22 cellular contexts compared by ENCODE assay signal in genomic region chr17:17670701-17671319, GRCh38.
"Had no signal": no experiment of that assay in that cellular context is flagged by ENCODE, and none has a peak within 500 bp of the region (broad histone marks: within the 10 kb centered on the region; RNA-seq: fewer than 3 reads in every experiment).

No MANE protein-coding gene starts in this region.

- H3K27me3 ChIP-seq: body of pancreas, foreskin keratinocyte, hepatocyte, spleen had no signal

- H3K9me3 ChIP-seq: body of pancreas, spleen, tibial artery had no signal

- H3K36me3 Mint-ChIP-seq: activated CD8-positive, alpha-beta memory T cell treated with anti-CD3 and anti-CD28 coated beads, Interleukin-2, amount 10 ng/mL, durations not matched to agents 7 days and 5 days; immature natural killer cell; memory B cell had no signal

- H3K27ac ChIP-seq: body of pancreas, foreskin keratinocyte, hepatocyte, tibial artery, VCaP had no signal

- H3K27ac Mint-ChIP-seq: activated CD4-positive, alpha-beta T cell treated with anti-CD3 and anti-CD28 coated beads, Interleukin-2, amount 10 ng/mL, durations not matched to agents 7 days and 5 days; activated CD8-positive, alpha-beta memory T cell treated with anti-CD3 and anti-CD28 coated beads, Interleukin-2, amount 10 ng/mL, durations not matched to agents 7 days and 5 days; activated CD8-positive, alpha-beta T cell treated with anti-CD3 and anti-CD28 coated beads for 36 hours; activated naive CD8-positive, alpha-beta T cell treated with anti-CD3 and anti-CD28 coated beads, Interleukin-2, amount 50 U/mL, for 24 hours; memory B cell; stimulated activated naive CD8-positive, alpha-beta T cell treated with anti-CD3 and anti-CD28 coated beads, Interleukin-15, Interleukin-2, amounts not matched to agents 100 ng/mL and 50 ng/mL, for 24 hours; T-helper 2 cell treated with Interferon-gamma antibody and Interleukin-4, amounts not matched to agents 5 μg/mL and 100 μg/mL, for 36 hours had no signal

- H2AFZ ChIP-seq: hepatocyte had no signal

- H3K79me2 ChIP-seq: hepatocyte had no signal

- H3K4me2 ChIP-seq: hepatocyte had no signal

- ATAC-seq: activated CD8-positive, alpha-beta memory T cell treated with anti-CD3 and anti-CD28 coated beads, Interleukin-2, amount 10 ng/mL, durations not matched to agents 7 days and 5 days; activated CD8-positive, alpha-beta T cell treated with anti-CD3 and anti-CD28 coated beads for 36 hours; activated naive CD8-positive, alpha-beta T cell treated with anti-CD3 and anti-CD28 coated beads, Interleukin-2, amount 50 U/mL, for 24 hours; body of pancreas; foreskin keratinocyte had no signal

- H3K4me1 ChIP-seq: body of pancreas, tibial artery had no signal

- H3K4me3 ChIP-seq: body of pancreas, hepatocyte, spleen, tibial artery had no signal

- DNase-seq: activated CD4-positive, alpha-beta T cell treated with anti-CD3 and anti-CD28 coated beads, Interleukin-2, amount 10 ng/mL, durations not matched to agents 7 days and 5 days; activated CD4-positive, CD25-positive, alpha-beta regulatory T cell treated with anti-CD3 and anti-CD28 coated beads, Interleukin-2, amount 50 U/mL, for 72 hours; activated CD8-positive, alpha-beta memory T cell treated with anti-CD3 and anti-CD28 coated beads, Interleukin-2, amount 10 ng/mL, durations not matched to agents 7 days and 5 days; activated CD8-positive, alpha-beta T cell treated with anti-CD3 and anti-CD28 coated beads for 36 hours; activated effector memory CD4-positive, alpha-beta T cell treated with anti-CD3 and anti-CD28 coated beads, Interleukin-2, amount 50 U/mL, for 16 hours; activated naive CD4-positive, alpha-beta T cell treated with anti-CD3 and anti-CD28 coated beads, Interleukin-2, amount 50 U/mL, for 16 hours; activated naive CD8-positive, alpha-beta T cell treated with anti-CD3 and anti-CD28 coated beads, Interleukin-2, amount 50 U/mL, for 24 hours; activated T-cell treated with anti-CD3 and anti-CD28 coated beads for 4 hours; body of pancreas; effector memory CD4-positive, alpha-beta T cell; foreskin keratinocyte; immature natural killer cell; kidney glomerular epithelial cell; spleen; stimulated activated CD4-positive, alpha-beta T cell treated with anti-CD3 and anti-CD28 coated beads, Interleukin-4, amount 100 ng/mL, for 1 hour; tibial artery had no signal

- H3K4me3 Mint-ChIP-seq: activated CD4-positive, alpha-beta T cell treated with anti-CD3 and anti-CD28 coated beads, Interleukin-2, amount 10 ng/mL, durations not matched to agents 7 days and 5 days; activated CD8-positive, alpha-beta memory T cell treated with anti-CD3 and anti-CD28 coated beads, Interleukin-2, amount 10 ng/mL, durations not matched to agents 7 days and 5 days; activated CD8-positive, alpha-beta T cell treated with anti-CD3 and anti-CD28 coated beads for 36 hours; activated naive CD8-positive, alpha-beta T cell treated with anti-CD3 and anti-CD28 coated beads, Interleukin-2, amount 50 U/mL, for 24 hours; immature natural killer cell; memory B cell; neural crest cell; stimulated activated naive CD8-positive, alpha-beta T cell treated with anti-CD3 and anti-CD28 coated beads, Interleukin-15, Interleukin-2, amounts not matched to agents 100 ng/mL and 50 ng/mL, for 24 hours; T-helper 2 cell treated with Interferon-gamma antibody and Interleukin-4, amounts not matched to agents 5 μg/mL and 100 μg/mL, for 36 hours had no signal

- H3K36me3 ChIP-seq: spleen, tibial artery had no signal

- H3K9me3 Mint-ChIP-seq: activated CD4-positive, alpha-beta T cell treated with anti-CD3 and anti-CD28 coated beads, Interleukin-2, amount 10 ng/mL, durations not matched to agents 7 days and 5 days; activated CD8-positive, alpha-beta T cell treated with anti-CD3 and anti-CD28 coated beads for 36 hours; activated naive CD8-positive, alpha-beta T cell treated with anti-CD3 and anti-CD28 coated beads, Interleukin-2, amount 50 U/mL, for 24 hours; immature natural killer cell; memory B cell; neural crest cell; stimulated activated naive CD8-positive, alpha-beta T cell treated with anti-CD3 and anti-CD28 coated beads, Interleukin-15, Interleukin-2, amounts not matched to agents 100 ng/mL and 50 ng/mL, for 24 hours; T-helper 2 cell treated with Interferon-gamma antibody and Interleukin-4, amounts not matched to agents 5 μg/mL and 100 μg/mL, for 36 hours had no signal

- H3K27me3 Mint-ChIP-seq: activated CD8-positive, alpha-beta T cell treated with anti-CD3 and anti-CD28 coated beads for 36 hours; activated naive CD8-positive, alpha-beta T cell treated with anti-CD3 and anti-CD28 coated beads, Interleukin-2, amount 50 U/mL, for 24 hours; memory B cell; stimulated activated naive CD8-positive, alpha-beta T cell treated with anti-CD3 and anti-CD28 coated beads, Interleukin-15, Interleukin-2, amounts not matched to agents 100 ng/mL and 50 ng/mL, for 24 hours had no signal
